Comparison of ENCODE assay signal across 13 cellular contexts in the genomic region with DNA sequence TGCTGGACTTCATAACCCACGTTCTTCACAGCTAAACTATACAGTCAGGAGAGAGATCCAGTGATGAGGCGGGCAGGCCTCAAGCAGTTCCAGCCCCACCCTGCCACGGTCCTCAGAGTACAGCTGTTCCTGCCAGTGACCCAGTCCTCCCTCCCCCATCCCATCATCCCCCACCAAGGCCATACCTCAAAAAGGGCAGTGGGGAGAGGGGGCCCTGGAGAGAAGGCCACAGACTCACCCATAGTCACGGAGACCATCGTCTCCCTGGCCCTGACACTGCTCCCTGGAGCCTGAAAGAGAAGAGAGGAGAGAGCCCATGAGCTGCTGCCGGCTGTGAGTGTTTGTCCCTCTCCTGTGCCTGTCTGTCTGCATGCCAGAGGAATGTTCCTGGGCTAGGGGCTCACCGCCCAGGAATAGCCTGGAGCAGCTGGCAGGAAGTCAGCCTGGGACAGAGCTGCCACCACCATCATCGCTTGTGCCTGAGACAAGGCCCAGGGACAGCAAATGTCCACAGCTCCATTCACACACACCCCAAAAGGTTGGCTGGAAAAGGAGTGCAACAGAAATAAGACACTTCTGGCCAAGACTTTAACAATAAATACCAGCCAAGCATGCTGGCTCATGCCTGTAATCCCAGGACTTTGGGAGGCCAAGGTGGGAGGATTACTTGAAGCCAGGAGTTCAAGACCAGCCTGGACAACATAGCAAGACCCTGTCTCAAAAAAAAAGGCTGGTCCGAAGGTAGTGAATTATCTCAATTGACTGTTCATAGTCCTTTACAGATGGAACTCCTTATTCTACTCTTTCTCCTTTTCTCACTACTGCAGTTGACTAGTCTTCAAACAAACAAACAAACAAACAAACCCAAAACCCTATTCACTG. TPM values are rescaled to one million over a fixed set of nuclear protein-coding genes. Genes with fewer than 3 reads are reported as not detected.
DNase-seq lines count a peak whose midpoint lies in the region; ATAC-seq and TF ChIP-seq lines count a peak whose summit lies in the region.
"Had no signal": no experiment of that assay in that cellular context is flagged by ENCODE, and none has a peak within 500 bp of the region (broad histone marks: within the 10 kb centered on the region; RNA-seq: fewer than 3 reads in every experiment).

No MANE protein-coding gene starts in this region.

- intact Hi-C loops in Caco-2 (cut with micrococcal nuclease; ENCODE audit: unreplicated experiment): no loop called here

- H3K9ac ChIP-seq in skeletal muscle tissue (ENCODE audit: low read depth in 1 of 3, low read length in 3 of 3): peak overlapping the region; percentile 75 to 76 (median 76)

- H2AFZ ChIP-seq in hepatocyte: no peak overlapping the region

- no peaks in the 10 kb centered on the region for H3K4me1 ChIP-seq in hepatocyte (ENCODE audit: insufficient read depth)
- H3K4me1 ChIP-seq in skeletal muscle tissue (ENCODE audit: control insufficient read depth in 3 of 3, insufficient read depth in 3 of 3, low read length in 3 of 3): peaks cover 11 to 40% (median 27%) of the 10 kb centered on the region in 3 donors
- no peaks in the 10 kb centered on the region for H3K4me1 ChIP-seq in Caco-2

- H3K9me3 ChIP-seq in hepatocyte (ENCODE audit: low read depth) (no peaks in the 10 kb centered on the region), skeletal muscle tissue (ENCODE audit: control insufficient read depth in 3 of 3, low read length in 3 of 3) (no peaks in the 10 kb centered on the region), Caco-2 (no peaks in the 10 kb centered on the region)

- DNase-seq in GM03348 (ENCODE audit: low spot score) (peak; percentile 42), caudate nucleus (lab: John Stamatoyannopoulos, UW) (peak in 3 of 61 donors; percentile 14 to 46 (median 28)), hepatocyte (ENCODE audit: low spot score) (no peak), AG08395 (ENCODE audit: low spot score) (no peak), Caco-2 (no peak), putamen (ENCODE audit: low spot score) (no peak)
- DNase-seq: activated CD4-positive, alpha-beta T cell treated with anti-CD3 and anti-CD28 coated beads, Interleukin-2, amount 10 ng/mL, durations not matched to agents 7 days and 5 days; activated naive CD4-positive, alpha-beta T cell treated with anti-CD3 and anti-CD28 coated beads, Interleukin-2, amount 50 U/mL, for 16 hours; MM.1S; NCI-H524 treated with DMSO at 0.1 percent for 48 hours had no signal

- no peak overlapping the region for H3K4me2 ChIP-seq in hepatocyte

- no peak for ATAC-seq in GM21723 (IDR thresholded peaks at IDR 0.05; ENCODE audit: unreplicated experiment)

- H3K36me3 ChIP-seq in hepatocyte (replicated peaks; ENCODE audit: insufficient read depth, low read depth) (no peaks in the 10 kb centered on the region), skeletal muscle tissue (ENCODE audit: control insufficient read depth in 3 of 3, insufficient read depth in 3 of 3, low read length in 3 of 3) (peaks cover 5 to 8% (median 6%) of the 10 kb centered on the region in 3 donors), Caco-2 (ENCODE audit: control insufficient read depth, insufficient read depth, low read length) (no peaks in the 10 kb centered on the region)

- WGBS in hepatocyte (ENCODE audit: low lambda C conversion rate, missing lambda C conversion rate): 84% methylated on average over 9 of the region's 9 CpGs

- no peak for TF ChIP-seq CTCF in hepatocyte (IDR thresholded peaks at IDR 0.05; ENCODE audit: poor library complexity)
- no peak for TF ChIP-seq CTCF in Caco-2 (IDR thresholded peaks at IDR 0.05; ENCODE audit: insufficient read depth in 1 of 2, low read depth in 1 of 2, low read length in 1 of 2, severe bottlenecking in 1 of 2, unreplicated experiment in 1 of 2)

- H3K4me3 ChIP-seq in hepatocyte: no peak overlapping the region
- peak overlapping the region; percentile 57 to 65 (median 58) for H3K4me3 ChIP-seq in skeletal muscle tissue (ENCODE audit: low read length in 3 of 3)
- H3K4me3 ChIP-seq in Caco-2 (ENCODE audit: low read depth, low read length): no peak overlapping the region
- H3K4me3 ChIP-seq: SK-N-MC had no signal

- H3K27me3 Mint-ChIP-seq in Caco-2 (ENCODE audit: insufficient read depth, unreplicated experiment): no peaks in the 10 kb centered on the region
- H3K27me3 Mint-ChIP-seq: activated CD4-positive, alpha-beta T cell treated with anti-CD3 and anti-CD28 coated beads, Interleukin-2, amount 10 ng/mL, durations not matched to agents 7 days and 5 days had no signal

- H3K27me3 ChIP-seq in hepatocyte: no peaks in the 10 kb centered on the region
- H3K27me3 ChIP-seq in skeletal muscle tissue (ENCODE audit: control insufficient read depth in 3 of 3, insufficient read depth in 3 of 3, low read length in 3 of 3): no peaks in the 10 kb centered on the region
- no peaks in the 10 kb centered on the region for H3K27me3 ChIP-seq in Caco-2 (replicated peaks; ENCODE audit: control insufficient read depth, insufficient read depth, low read length)

- peaks cover 39% of the 10 kb centered on the region for H3K79me2 ChIP-seq in hepatocyte

- peaks cover 16% of the 10 kb centered on the region for H3K36me3 Mint-ChIP-seq in Caco-2 (ENCODE audit: insufficient read depth, unreplicated experiment)

- no peaks in the 10 kb centered on the region for H3K9me2 ChIP-seq in hepatocyte (replicated peaks; ENCODE audit: insufficient read depth)

- H4K20me1 ChIP-seq in hepatocyte (ENCODE audit: insufficient read depth, poor library complexity, severe bottlenecking): no peaks in the 10 kb centered on the region

- H3K4me1 Mint-ChIP-seq in Caco-2 (ENCODE audit: low read depth, unreplicated experiment): no peaks in the 10 kb centered on the region

- CTCF ChIA-PET in Caco-2 (lab: Charles Lee): no interaction called here

- no peak overlapping the region for H3K27ac Mint-ChIP-seq in Caco-2 (ENCODE audit: unreplicated experiment)
- H3K27ac Mint-ChIP-seq: activated CD4-positive, alpha-beta T cell treated with anti-CD3 and anti-CD28 coated beads, Interleukin-2, amount 10 ng/mL, durations not matched to agents 7 days and 5 days had no signal

- H3K9me3 Mint-ChIP-seq in Caco-2 (ENCODE audit: unreplicated experiment): no peaks in the 10 kb centered on the region
- H3K9me3 Mint-ChIP-seq: activated CD4-positive, alpha-beta T cell treated with anti-CD3 and anti-CD28 coated beads, Interleukin-2, amount 10 ng/mL, durations not matched to agents 7 days and 5 days had no signal

- no peak overlapping the region for H3K4me3 Mint-ChIP-seq in Caco-2 (ENCODE audit: unreplicated experiment)
- H3K4me3 Mint-ChIP-seq: activated CD4-positive, alpha-beta T cell treated with anti-CD3 and anti-CD28 coated beads, Interleukin-2, amount 10 ng/mL, durations not matched to agents 7 days and 5 days had no signal

- POLR2A ChIA-PET in Caco-2 (lab: Charles Lee): interaction anchor here (0.6 kb wide), 1 partner anchor 57 kb away, joined by 3 read pairs; no protein-coding TSS in a partner anchor

- BruUV-seq in Caco-2 (replicated peaks; lab: Mats Ljungman, UMichigan): no TSS peak

- H3K27ac ChIP-seq in caudate nucleus (ENCODE audit: low read depth, low read length) (peak overlapping the region; percentile 49), hepatocyte (peak overlapping the region; percentile 51), skeletal muscle tissue (ENCODE audit: low read depth, low read length) (peak overlapping the region; percentile 98)
- H3K27ac ChIP-seq: SK-N-MC had no signal

RNA-seq across cellular contexts. Expression of a gene that starts 6.4 kb away (rescaled TPM):
- total RNA-seq in hepatocyte (7.4 and 9.7 TPM in 2 replicates), skeletal muscle tissue (35.0 TPM), Caco-2 (2022) (25.8 and 28.3 TPM in 2 replicates)
- polyA plus RNA-seq in hepatocyte: 9.3 and 9.8 TPM in 2 replicates

RNA-seq across cellular contexts. Expression of a gene that starts 6.7 kb away (rescaled TPM):
- total RNA-seq in hepatocyte: 668 and 805 TPM in 2 replicates
- polyA plus RNA-seq in hepatocyte: 1,297 and 1,400 TPM in 2 replicates
- total RNA-seq in skeletal muscle tissue: 120 TPM
- total RNA-seq in Caco-2 (2022): 100 and 114 TPM in 2 replicates

RNA-seq across cellular contexts. Expression of a gene that starts 48.1 kb away (rescaled TPM):
- total RNA-seq in hepatocyte: 0.07 and 0.08 TPM in 2 replicates
- polyA plus RNA-seq in hepatocyte: 0.13 TPM in 1 of 2 replicates, not detected in the other
- not detected for total RNA-seq in skeletal muscle tissue
- total RNA-seq in Caco-2 (2022): not detected in 2 replicates
- total RNA-seq: activated CD4-positive, alpha-beta T cell treated with anti-CD3 and anti-CD28 coated beads, Interleukin-2, amount 10 ng/mL, durations not matched to agents 7 days and 5 days had no signal

RNA-seq across cellular contexts. Expression of a gene that starts 56.7 kb away (rescaled TPM):
- total RNA-seq in hepatocyte (103 and 106 TPM in 2 replicates), skeletal muscle tissue (91.3 TPM), Caco-2 (2022) (164 and 169 TPM in 2 replicates)
- polyA plus RNA-seq in hepatocyte: 53.7 and 54.9 TPM in 2 replicates

Comparison
In these comparisons a context has a peak if more than half of its experiments do, and no peak if none do; other contexts are left out.
1. H3K4me3 ChIP-seq: peak in skeletal muscle tissue (3 of 3); none in hepatocyte (single experiment) and Caco-2 (single experiment).
2. Peak in every context shown above with its lines, with median percentiles within 50 percentile points of each other: H3K27ac ChIP-seq.